In the genomic region with DNA sequence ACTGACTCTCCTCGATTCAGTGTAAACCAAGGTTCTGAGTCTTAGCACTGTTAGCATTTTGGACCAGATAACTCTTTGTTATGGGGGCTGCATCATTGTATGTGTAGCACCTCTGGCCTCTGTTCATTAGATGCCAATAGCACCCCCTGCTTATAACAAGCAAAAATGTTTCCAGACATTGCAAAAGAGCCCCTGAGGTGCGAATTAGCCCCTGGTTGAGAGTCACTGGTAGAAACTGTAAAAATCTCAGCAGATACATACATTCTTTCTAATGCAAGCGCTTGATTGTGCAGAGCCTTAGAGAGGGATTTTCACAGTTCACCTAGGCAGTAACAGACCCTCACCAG, we compare ENCODE assay signal across 10 cellular contexts. TPM values are rescaled to one million over a fixed set of nuclear protein-coding genes. Genes with fewer than 3 reads are reported as not detected.
DNase-seq lines count a peak whose midpoint lies in the region; ATAC-seq and TF ChIP-seq lines count a peak whose summit lies in the region.
"Had no signal": no experiment of that assay in that cellular context is flagged by ENCODE, and none has a peak within 500 bp of the region (broad histone marks: within the 10 kb centered on the region; RNA-seq: fewer than 3 reads in every experiment).

No MANE protein-coding gene starts in this region.

- TF ChIP-seq CTCF in left lung (IDR thresholded peaks at IDR 0.05) (no peak), spleen (IDR thresholded peaks at IDR 0.05 in 8 of 11, conservative IDR thresholded peaks at IDR 0.05 in 3 of 11) (no peak), uterus (IDR thresholded peaks at IDR 0.05) (no peak)

- H3K4me1 ChIP-seq in left lung: peaks cover 12 to 89% of the 10 kb centered on the region in 2 donors
- H3K4me1 ChIP-seq in spleen: peaks cover 38 to 98% (median 92%) of the 10 kb centered on the region in 6 donors
- no peaks in the 10 kb centered on the region for H3K4me1 ChIP-seq in uterus

- WGBS in spleen, 5 donors: 60 to 82% (median 62%) methylated on average over 3 of the region's 3 CpGs

- H3K4me1 Mint-ChIP-seq in IgD-negative memory B cell: peaks cover 46 to 76% (median 56%) of the 10 kb centered on the region in 3 donors
- peaks cover 40% of the 10 kb centered on the region for H3K4me1 Mint-ChIP-seq in activated T-helper 17 cell treated with anti-CD3 and anti-CD28 coated beads, Interleukin-2, amount 50 U/mL, for 72 hours

- no peaks in the 10 kb centered on the region for H3K36me3 Mint-ChIP-seq in IgD-negative memory B cell
- H3K36me3 Mint-ChIP-seq in activated T-helper 17 cell treated with anti-CD3 and anti-CD28 coated beads, Interleukin-2, amount 50 U/mL, for 72 hours (ENCODE audit: low read depth): no peaks in the 10 kb centered on the region

- no peak for ATAC-seq in activated T-helper 17 cell treated with anti-CD3 and anti-CD28 coated beads, Interleukin-2, amount 50 U/mL, for 72 hours (replicated peaks)
- ATAC-seq in left lung (no peak), HG03521 (IDR thresholded peaks at IDR 0.05; ENCODE audit: unreplicated experiment) (no peak)

- H3K4me3 ChIP-seq in left lung (peak overlapping the region; percentile 60 to 63), spleen (peak overlapping the region; percentile 26 to 89 (median 64)), uterus (no peak overlapping the region)

- H3K27me3 ChIP-seq in left lung (no peaks in the 10 kb centered on the region), spleen (replicated peaks in 1 of 7) (no peaks in the 10 kb centered on the region), uterus (no peaks in the 10 kb centered on the region)

- peak overlapping the region; percentile 52 to 95 (median 84) for H3K27ac Mint-ChIP-seq in IgD-negative memory B cell
- H3K27ac Mint-ChIP-seq in activated T-helper 17 cell treated with anti-CD3 and anti-CD28 coated beads, Interleukin-2, amount 50 U/mL, for 72 hours: no peak overlapping the region

- intact Hi-C loops in left lung (cut with DNase I) (no loop called here), spleen (cut with DNase I; ENCODE audit: low total_unique reads) (no loop called here), uterus (cut with DNase I; ENCODE audit: low total_unique reads) (no loop called here)

- DNase-seq in left lung: no peak
- no peak for DNase-seq in spleen
- no peak for DNase-seq in uterus
- DNase-seq in activated CD4-positive, alpha-beta T cell treated with anti-CD3 and anti-CD28 coated beads for 4 hours: no peak
- no peak for DNase-seq in COR-L47 (lab: John Stamatoyannopoulos, UW)

- H3K36me3 ChIP-seq in left lung (no peaks in the 10 kb centered on the region), spleen (peaks cover 0 to 4% (median 0%) of the 10 kb centered on the region in 6 donors), uterus (no peaks in the 10 kb centered on the region)
- H3K36me3 ChIP-seq: SJCRH30 had no signal

- TF ChIP-seq POLR2A in spleen (IDR thresholded peaks at IDR 0.05) (no peak), uterus (IDR thresholded peaks at IDR 0.05) (no peak)

- no peaks in the 10 kb centered on the region for H3K9me3 Mint-ChIP-seq in IgD-negative memory B cell
- no peaks in the 10 kb centered on the region for H3K9me3 Mint-ChIP-seq in activated T-helper 17 cell treated with anti-CD3 and anti-CD28 coated beads, Interleukin-2, amount 50 U/mL, for 72 hours

- H3K27me3 Mint-ChIP-seq in IgD-negative memory B cell: no peaks in the 10 kb centered on the region
- H3K27me3 Mint-ChIP-seq in activated T-helper 17 cell treated with anti-CD3 and anti-CD28 coated beads, Interleukin-2, amount 50 U/mL, for 72 hours: peaks cover 6% of the 10 kb centered on the region

- peak overlapping the region; percentile 86 to 98 for H3K27ac ChIP-seq in left lung
- peak overlapping the region in 7 of 8 donors; percentile 51 to 98 (median 94) for H3K27ac ChIP-seq in spleen
- H3K27ac ChIP-seq in uterus: no peak overlapping the region
- H3K27ac ChIP-seq: SJCRH30 had no signal

- H3K4me3 Mint-ChIP-seq in IgD-negative memory B cell: peak overlapping the region; percentile 88 to 95 (median 95)
- peak overlapping the region; percentile 88 for H3K4me3 Mint-ChIP-seq in activated T-helper 17 cell treated with anti-CD3 and anti-CD28 coated beads, Interleukin-2, amount 50 U/mL, for 72 hours

- H3K9me3 ChIP-seq in left lung: no peaks in the 10 kb centered on the region
- H3K9me3 ChIP-seq in spleen: no peaks in the 10 kb centered on the region
- H3K9me3 ChIP-seq in uterus: no peaks in the 10 kb centered on the region

RNA-seq across cellular contexts. Expression of a gene that starts 2.8 kb away (rescaled TPM):
- polyA plus RNA-seq in IgD-negative memory B cell: 9.1 TPM
- total RNA-seq in activated T-helper 17 cell treated with anti-CD3 and anti-CD28 coated beads, Interleukin-2, amount 50 U/mL, for 72 hours: 1 to 10 TPM in 1 of 2 donors, under 1 TPM in 1; 0.74 to 1.1 TPM
- 10 to 100 TPM; 12.3 to 14.2 TPM for total RNA-seq in left lung
- 10 to 100 TPM in 4 of 7 donors, 1 to 10 TPM in 3; 8.7 to 23.1 (median 14.9) TPM for total RNA-seq in spleen
- polyA plus RNA-seq in spleen: 1 to 10 TPM; 1.2 to 3.1 (median 2.4) TPM
- total RNA-seq in uterus: 1 to 10 TPM; 2.2 to 9.2 (median 3.0) TPM
- polyA plus RNA-seq: neural cell had no signal

Comparison
In these comparisons a context has a peak if more than half of its experiments do, and no peak if none do; other contexts are left out.
1. H3K27ac ChIP-seq: peak in left lung (2 of 2) and spleen (7 of 8); none in uterus (0 of 2).
2. H3K4me3 ChIP-seq: peak in left lung (2 of 2) and spleen (8 of 8); none in uterus (0 of 2).